Comparison of ENCODE assay signal across 1 cellular context in genomic region chr14:22268875-22269274, GRCh38.
A peak's percentile ranks its signal among the peaks of the same experiment; 100 is the strongest.
TF ChIP-seq lines count a peak whose summit lies in the region.

No MANE protein-coding gene starts in this region.

TF ChIP-seq in HEK293, 187 proteins besides CTCF, POLR2A, EP300 and RAD21 (continued from another document):
- no peak for TF ChIP-seq ZNF513 (tag by site-specific recombination; IDR thresholded peaks at IDR 0.05)
- no peak for TF ChIP-seq ZNF76 (tag by site-specific recombination; IDR thresholded peaks at IDR 0.05; ENCODE audit: borderline replicate concordance, low read depth)
- no peak for TF ChIP-seq ZNF501 (tag by site-specific recombination; IDR thresholded peaks at IDR 0.05)
- TF ChIP-seq ZNF692 (tag by site-specific recombination; IDR thresholded peaks at IDR 0.05): no peak
- TF ChIP-seq ZBTB1 (tag by site-specific recombination; IDR thresholded peaks at IDR 0.05): no peak
- TF ChIP-seq ZNF292 (tag by site-specific recombination; IDR thresholded peaks at IDR 0.05; ENCODE audit: borderline replicate concordance, low read depth): no peak
- peak; percentile 28; the same call in 1 of the 2 replicates for TF ChIP-seq PRDM6 (tag by site-specific recombination; IDR thresholded peaks at IDR 0.05)
- no peak for TF ChIP-seq ZNF654 (tag by site-specific recombination; IDR thresholded peaks at IDR 0.05; ENCODE audit: low read depth)
- peak; percentile 71 for TF ChIP-seq ZNF843 (tag by site-specific recombination; IDR thresholded peaks at IDR 0.05)
- TF ChIP-seq ZNF416 (tag by site-specific recombination; IDR thresholded peaks at IDR 0.05): no peak
- no peak for TF ChIP-seq SALL2 (tag by site-specific recombination; IDR thresholded peaks at IDR 0.05; ENCODE audit: borderline replicate concordance)
- TF ChIP-seq PATZ1 (tag by site-specific recombination; IDR thresholded peaks at IDR 0.05): peak; percentile 31; the same call in 1 of the 2 replicates
- TF ChIP-seq ZNF518A (tag by site-specific recombination; conservative IDR thresholded peaks at IDR 0.05; ENCODE audit: low read depth): 0 out of 2 replicates have a peak, but pooled peaks have one; percentile 29
- TF ChIP-seq ZNF514 (tag by site-specific recombination; IDR thresholded peaks at IDR 0.05): no peak
- TF ChIP-seq ZEB2 (tag by site-specific recombination; IDR thresholded peaks at IDR 0.05): 0 out of 2 replicates have a peak, but pooled peaks have one; percentile 41
- no peak for TF ChIP-seq HOXC10 (CRISPR knock-in tag; IDR thresholded peaks at IDR 0.05)
- peak; percentile 50; the same call in 1 of the 2 replicates for TF ChIP-seq ZXDB (tag by site-specific recombination; IDR thresholded peaks at IDR 0.05)
- no peak for TF ChIP-seq GLIS1 (tag by site-specific recombination; IDR thresholded peaks at IDR 0.05)
- peak; percentile 32; the same call in 1 of the 2 replicates for TF ChIP-seq TSHZ1 (tag by site-specific recombination; IDR thresholded peaks at IDR 0.05; ENCODE audit: borderline replicate concordance)
- TF ChIP-seq KLF16 (tag by site-specific recombination; IDR thresholded peaks at IDR 0.05): peak; percentile 37; the same call in 1 of the 2 replicates
- TF ChIP-seq SP7 (tag by site-specific recombination; IDR thresholded peaks at IDR 0.05): peak; percentile 57
- TF ChIP-seq AEBP2 (tag by site-specific recombination; IDR thresholded peaks at IDR 0.05; ENCODE audit: borderline replicate concordance): no peak
- peak; percentile 53 for TF ChIP-seq ZNF398 (tag by site-specific recombination; IDR thresholded peaks at IDR 0.05)
- peak; percentile 46; the same call in 1 of the 2 replicates for TF ChIP-seq ZNF366 (tag by site-specific recombination; conservative IDR thresholded peaks at IDR 0.05)
- peak; percentile 63 for TF ChIP-seq OSR2 (tag by site-specific recombination; IDR thresholded peaks at IDR 0.05)
- no peak for TF ChIP-seq ZNF214 (tag by site-specific recombination; IDR thresholded peaks at IDR 0.05; ENCODE audit: borderline replicate concordance)
- TF ChIP-seq ZNF473 (tag by site-specific recombination; IDR thresholded peaks at IDR 0.05): no peak
- TF ChIP-seq ZBTB48 (tag by site-specific recombination; IDR thresholded peaks at IDR 0.05): no peak
- TF ChIP-seq ZNF548 (tag by site-specific recombination; IDR thresholded peaks at IDR 0.05): no peak
- peak; percentile 60 for TF ChIP-seq KLF8 (tag by site-specific recombination; IDR thresholded peaks at IDR 0.05)
- no peak for TF ChIP-seq ZNF488 (tag by site-specific recombination; IDR thresholded peaks at IDR 0.05)
- TF ChIP-seq ZNF629 (tag by site-specific recombination; IDR thresholded peaks at IDR 0.05): peak; percentile 38; the same call in 1 of the 2 replicates
- no peak for TF ChIP-seq ZNF433 (tag by site-specific recombination; IDR thresholded peaks at IDR 0.05; ENCODE audit: low read depth)
- peak; percentile 23; the same call in 1 of the 2 replicates for TF ChIP-seq ZFHX2 (tag by site-specific recombination; conservative IDR thresholded peaks at IDR 0.05)
- TF ChIP-seq ZNF10 (tag by site-specific recombination; IDR thresholded peaks at IDR 0.05): peak; percentile 92
- no peak for TF ChIP-seq ZNF747 (tag by site-specific recombination; IDR thresholded peaks at IDR 0.05)
- TF ChIP-seq ZNF184 (tag by site-specific recombination; IDR thresholded peaks at IDR 0.05): peak; percentile 71
